In genomic region chr3:156749244-156749643, GRCh38 we compare ENCODE assay signal across 19 cellular contexts.
DNase-seq lines count a peak whose midpoint lies in the region; ATAC-seq and TF ChIP-seq lines count a peak whose summit lies in the region.
"Had no signal": no experiment of that assay in that cellular context is flagged by ENCODE, and none has a peak within 500 bp of the region (broad histone marks: within the 10 kb centered on the region; RNA-seq: fewer than 3 reads in every experiment).

No MANE protein-coding gene starts in this region.

- in situ Hi-C loops in ACHN (cut with HindIII; ENCODE audit: low pct_ligation_motif_present, low pct_unique_long_range_greater_than_20kb, low sequenced_read_pairs): no loop called here

- H3K4me1 Mint-ChIP-seq in type B pancreatic cell (ENCODE audit: unreplicated experiment): peaks cover 33% of the 10 kb centered on the region
- H3K4me1 Mint-ChIP-seq: stimulated activated effector memory CD8-positive, alpha-beta T cell treated with anti-CD3 and anti-CD28 coated beads, Interleukin-12 subunit alpha, Interleukin-12 subunit beta, amount 100 ng/mL, for 72 hours; T-cell had no signal

- H3K4me3 Mint-ChIP-seq in type B pancreatic cell: no peak overlapping the region
- H3K4me3 Mint-ChIP-seq: activated T-cell treated with anti-CD3 and anti-CD28 coated beads, Interleukin-2, amount 50 U/mL, for 4 hours; stimulated activated effector memory CD8-positive, alpha-beta T cell treated with anti-CD3 and anti-CD28 coated beads, Interleukin-12 subunit alpha, Interleukin-12 subunit beta, amount 100 ng/mL, for 72 hours; T-cell had no signal

- H3K9me3 ChIP-seq in left ventricle myocardium inferior (replicated peaks) (no peaks in the 10 kb centered on the region), SJCRH30 (replicated peaks) (0 out of 2 replicates have a peak, but pooled peaks cover 2% of the 10 kb centered on the region)
- H3K9me3 ChIP-seq: HAP-1, left lung, vagina had no signal

- H3K27me3 ChIP-seq in left ventricle myocardium inferior (ENCODE audit: low read depth): no peaks in the 10 kb centered on the region
- no peaks in the 10 kb centered on the region for H3K27me3 ChIP-seq in SJCRH30
- H3K27me3 ChIP-seq: left lung, vagina had no signal

- H3K27ac Mint-ChIP-seq in type B pancreatic cell: peak overlapping the region; percentile 68
- H3K27ac Mint-ChIP-seq: stimulated activated effector memory CD8-positive, alpha-beta T cell treated with anti-CD3 and anti-CD28 coated beads, Interleukin-12 subunit alpha, Interleukin-12 subunit beta, amount 100 ng/mL, for 72 hours; T-cell had no signal

- H3K4me1 ChIP-seq in left ventricle myocardium inferior (peaks cover 15% of the 10 kb centered on the region), SJCRH30 (peaks cover 35% of the 10 kb centered on the region)

- no peaks in the 10 kb centered on the region for H3K9me3 Mint-ChIP-seq in type B pancreatic cell
- H3K9me3 Mint-ChIP-seq: stimulated activated effector memory CD8-positive, alpha-beta T cell treated with anti-CD3 and anti-CD28 coated beads, Interleukin-12 subunit alpha, Interleukin-12 subunit beta, amount 100 ng/mL, for 72 hours had no signal

- peaks cover 3% of the 10 kb centered on the region for H3K27me3 Mint-ChIP-seq in type B pancreatic cell

- H3K36me3 ChIP-seq in left ventricle myocardium inferior (no peaks in the 10 kb centered on the region), SJCRH30 (no peaks in the 10 kb centered on the region)
- H3K36me3 ChIP-seq: HAP-1, left lung, vagina had no signal

- TF ChIP-seq CTCF in left ventricle myocardium inferior (IDR thresholded peaks at IDR 0.05; ENCODE audit: borderline replicate concordance) (no peak), type B pancreatic cell (conservative IDR thresholded peaks at IDR 0.05) (no peak)

- no peaks in the 10 kb centered on the region for H3K36me3 Mint-ChIP-seq in type B pancreatic cell
- H3K36me3 Mint-ChIP-seq: stimulated activated effector memory CD8-positive, alpha-beta T cell treated with anti-CD3 and anti-CD28 coated beads, Interleukin-12 subunit alpha, Interleukin-12 subunit beta, amount 100 ng/mL, for 72 hours had no signal

- intact Hi-C loops in left cardiac atrium (cut with DNase I) (no loop called here), left ventricle myocardium inferior (cut with micrococcal nuclease) (no loop called here)

- DNase-seq in left cardiac atrium (no peak), left ventricle myocardium inferior (no peak), SJCRH30 (peak; percentile 84 to 90), left lobe of liver (ENCODE audit: low spot score) (no peak), type B pancreatic cell (ENCODE audit: extremely low spot score, unreplicated experiment) (no peak), AML-193 (lab: John Stamatoyannopoulos, UW) (no peak), NOMO-1 treated with dmso at 0.1 percent for 144 hours (lab: John Stamatoyannopoulos, UW; ENCODE audit: unreplicated experiment) (no peak), ACHN (no peak)
- DNase-seq: activated CD4-positive, alpha-beta T cell treated with anti-CD3 and anti-CD28 coated beads for 1 hour; activated T-cell treated with anti-CD3 and anti-CD28 coated beads, Interleukin-2, amount 50 U/mL, for 4 hours; DND-41; effector memory CD4-positive, alpha-beta T cell; left lung; NCI-H1694; stimulated activated CD4-positive, alpha-beta T cell treated with anti-CD3 and anti-CD28 coated beads, Interleukin-2, amount 100 ng/mL, for 48 hours; T-cell had no signal

- H3K4me3 ChIP-seq in left ventricle myocardium inferior: no peak overlapping the region
- peak overlapping the region; percentile 44 for H3K4me3 ChIP-seq in SJCRH30
- H3K4me3 ChIP-seq: HAP-1, left lung, vagina had no signal

- H3K27ac ChIP-seq in left ventricle myocardium inferior (replicated peaks) (no peak overlapping the region), SJCRH30 (peak overlapping the region; percentile 96)
- H3K27ac ChIP-seq: left lung, vagina had no signal

- peak; percentile 46 to 54 for ATAC-seq in left cardiac atrium
- peak; percentile 68 for ATAC-seq in left lobe of liver
- ATAC-seq: activated T-cell treated with anti-CD3 and anti-CD28 coated beads, Interleukin-2, amount 50 U/mL, for 4 hours; left lung; stimulated activated effector memory CD8-positive, alpha-beta T cell treated with anti-CD3 and anti-CD28 coated beads, Interleukin-12 subunit alpha, Interleukin-12 subunit beta, amount 100 ng/mL, for 72 hours; T-cell had no signal

Comparison
In these comparisons a context has a peak if more than half of its experiments do, and no peak if none do; other contexts are left out.
1. DNase-seq: peak in SJCRH30 (2 of 2); none in left cardiac atrium (single experiment), left ventricle myocardium inferior (single experiment), left lobe of liver (single experiment), type B pancreatic cell (single experiment), AML-193 (0 of 2), NOMO-1 treated with dmso at 0.1 percent for 144 hours (single experiment) and ACHN (single experiment).